1 cellular context compared by ENCODE assay signal in genomic region chr7:32957326-32958045, GRCh38.
TF ChIP-seq lines count a peak whose summit lies in the region.

Gene FKBP9 (plus strand): TSS chr7:32957440. CDS start chr7:32957574, 134 bp downstream.

TF ChIP-seq in HepG2, 621 proteins besides CTCF, POLR2A, EP300 and RAD21 (continued from another document and continues in another):
- no peak for TF ChIP-seq ZNF646 (CRISPR knock-in tag; IDR thresholded peaks at IDR 0.05)
- TF ChIP-seq ZNF136 (CRISPR knock-in tag; IDR thresholded peaks at IDR 0.05; ENCODE audit: low read depth), result no peak
- no peak for TF ChIP-seq MEF2D (CRISPR knock-in tag; IDR thresholded peaks at IDR 0.05)
- TF ChIP-seq PCBP1 (IDR thresholded peaks at IDR 0.05; ENCODE audit: borderline replicate concordance, low read depth, low read length), result no peak
- TF ChIP-seq ZNF354B (CRISPR knock-in tag; IDR thresholded peaks at IDR 0.05), result no peak
- no peak for TF ChIP-seq TCF7L2 (IDR thresholded peaks at IDR 0.05; ENCODE audit: low read depth, low read length)
- peak; percentile 80 for TF ChIP-seq TEAD3 (CRISPR knock-in tag; optimal IDR thresholded peaks at IDR 0.05; ENCODE audit: borderline replicate concordance)
- TF ChIP-seq SMC3 (IDR thresholded peaks at IDR 0.05; ENCODE audit: low read length), result no peak
- TF ChIP-seq SP4 (CRISPR knock-in tag; IDR thresholded peaks at IDR 0.05), result peak; percentile 69; the same call in 1 of the 2 replicates
- TF ChIP-seq DBP (CRISPR knock-in tag; IDR thresholded peaks at IDR 0.05; ENCODE audit: not compliant biosample characterization), result peak; percentile 14
- 0 out of 2 replicates have a peak, but pooled peaks have one; percentile 73 for TF ChIP-seq NFKBIZ (CRISPR knock-in tag; IDR thresholded peaks at IDR 0.05)
- peak; percentile 31; the same call in 1 of the 2 replicates for TF ChIP-seq ZNF33B (CRISPR knock-in tag; IDR thresholded peaks at IDR 0.05)
- peak; percentile 95 for TF ChIP-seq ZNF891 (CRISPR knock-in tag; IDR thresholded peaks at IDR 0.05)
- no peak for TF ChIP-seq ZNF570 (CRISPR knock-in tag; IDR thresholded peaks at IDR 0.05; ENCODE audit: borderline replicate concordance)
- no peak for TF ChIP-seq ZNF20 (CRISPR knock-in tag; IDR thresholded peaks at IDR 0.05)
- peak; percentile 46; the same call in 1 of the 2 replicates for TF ChIP-seq MTF2 (CRISPR knock-in tag; IDR thresholded peaks at IDR 0.05; ENCODE audit: borderline replicate concordance)
- TF ChIP-seq PBX2 (CRISPR knock-in tag; IDR thresholded peaks at IDR 0.05), result no peak
- TF ChIP-seq YEATS2 (CRISPR knock-in tag; IDR thresholded peaks at IDR 0.05; ENCODE audit: borderline replicate concordance), result peak; percentile 42; the same call in 1 of the 2 replicates
- no peak for TF ChIP-seq CEBPB (IDR thresholded peaks at IDR 0.05; ENCODE audit: borderline replicate concordance, low read depth, low read length)
- TF ChIP-seq FOXA1 (IDR thresholded peaks at IDR 0.05), result no peak
- 0 out of 2 replicates have a peak, but pooled peaks have one; percentile 7 for TF ChIP-seq FOXA1 (CRISPR knock-in tag; IDR thresholded peaks at IDR 0.05)
- peak; percentile 66 for TF ChIP-seq HINFP (CRISPR knock-in tag; IDR thresholded peaks at IDR 0.05; ENCODE audit: low read depth)
- TF ChIP-seq ATAD3A (CRISPR knock-in tag; IDR thresholded peaks at IDR 0.05), result no peak
- TF ChIP-seq ZIK1 (CRISPR knock-in tag; IDR thresholded peaks at IDR 0.05; ENCODE audit: borderline replicate concordance, low read depth), result no peak
- TF ChIP-seq ZNF841 (CRISPR knock-in tag; IDR thresholded peaks at IDR 0.05; ENCODE audit: borderline replicate concordance), result peak; percentile 82
- TF ChIP-seq ZNF337 (CRISPR knock-in tag; IDR thresholded peaks at IDR 0.05; ENCODE audit: borderline replicate concordance, low read depth), result no peak
- TF ChIP-seq ZNF530 (CRISPR knock-in tag; IDR thresholded peaks at IDR 0.05; ENCODE audit: low read depth), result peak; percentile 79
- TF ChIP-seq STAT6 (CRISPR knock-in tag; IDR thresholded peaks at IDR 0.05; ENCODE audit: borderline replicate concordance), result peak; percentile 83; the same call in 1 of the 2 replicates
- TF ChIP-seq RELA (CRISPR knock-in tag; IDR thresholded peaks at IDR 0.05), result 0 out of 2 replicates have a peak, but pooled peaks have one; percentile 25
- TF ChIP-seq BRD4 (CRISPR knock-in tag; IDR thresholded peaks at IDR 0.05), result no peak; the same call in 1 of the 2 replicates
- TF ChIP-seq CREB3 (CRISPR knock-in tag; IDR thresholded peaks at IDR 0.05), result no peak
- TF ChIP-seq ZNF589 (CRISPR knock-in tag; conservative IDR thresholded peaks at IDR 0.05), result peak; percentile 83
- TF ChIP-seq ARNT2 (CRISPR knock-in tag; IDR thresholded peaks at IDR 0.05; ENCODE audit: low read depth), result no peak
- no peak for TF ChIP-seq PHB2 (IDR thresholded peaks at IDR 0.05; ENCODE audit: partially characterized antibody)
- peak; percentile 88 for TF ChIP-seq GABPB1 (CRISPR knock-in tag; IDR thresholded peaks at IDR 0.05)
- TF ChIP-seq PAWR (CRISPR knock-in tag; IDR thresholded peaks at IDR 0.05; ENCODE audit: borderline replicate concordance), result peak; percentile 80; the same call in 1 of the 2 replicates
- no peak; the same call in 1 of the 2 replicates for TF ChIP-seq ZNF784 (CRISPR knock-in tag; IDR thresholded peaks at IDR 0.05; ENCODE audit: borderline replicate concordance)
- peak; percentile 50 for TF ChIP-seq ELF3 (CRISPR knock-in tag; IDR thresholded peaks at IDR 0.05)
- TF ChIP-seq ATF4 (CRISPR knock-in tag; IDR thresholded peaks at IDR 0.05), result peak in 1 of 2 experiments; percentile 42; a peak in 2 of 4 replicates
- no peak for TF ChIP-seq SKI (IDR thresholded peaks at IDR 0.05; ENCODE audit: partially characterized antibody)
- TF ChIP-seq ZNF296 (CRISPR knock-in tag; conservative IDR thresholded peaks at IDR 0.05), result no peak; the same call in 1 of the 2 replicates
- no peak for TF ChIP-seq SRSF4 (IDR thresholded peaks at IDR 0.05; ENCODE audit: low read depth, low read length, poor library complexity, severe bottlenecking)
- TF ChIP-seq HCFC1 (IDR thresholded peaks at IDR 0.05; ENCODE audit: low read depth, low read length), result no peak
- TF ChIP-seq NFE2L2 (IDR thresholded peaks at IDR 0.05; ENCODE audit: low read length), result no peak
- TF ChIP-seq HNF1B (CRISPR knock-in tag; IDR thresholded peaks at IDR 0.05), result peak; percentile 55; the same call in 1 of the 2 replicates
- TF ChIP-seq SNAPC5 (CRISPR knock-in tag; IDR thresholded peaks at IDR 0.05; ENCODE audit: borderline replicate concordance), result no peak; the same call in 1 of the 2 replicates
- no peak for TF ChIP-seq RBM22 (optimal IDR thresholded peaks at IDR 0.05; ENCODE audit: low read length)
- 0 out of 2 replicates have a peak, but pooled peaks have one; percentile 30 for TF ChIP-seq HMG20B (CRISPR knock-in tag; conservative IDR thresholded peaks at IDR 0.05)
